ENCODE assay signal across 14 cellular contexts in genomic region chr2:191664823-191665222, GRCh38.
"Had no signal": no experiment of that assay in that cellular context is flagged by ENCODE, and none has a peak within 500 bp of the region (broad histone marks: within the 10 kb centered on the region; RNA-seq: fewer than 3 reads in every experiment).

No MANE protein-coding gene starts in this region.

- H3K36me3 Mint-ChIP-seq: neural progenitor cell had no signal

- H3K4me1 ChIP-seq: body of pancreas, colonic mucosa, neural progenitor cell had no signal

- H3K4me1 Mint-ChIP-seq: neural progenitor cell had no signal

- H3K9me3 Mint-ChIP-seq: neural progenitor cell had no signal

- H3K9me3 ChIP-seq: body of pancreas, colonic mucosa, ovary, spleen had no signal

- H3K27me3 ChIP-seq: body of pancreas, colonic mucosa, foreskin keratinocyte, neural progenitor cell, ovary, spleen had no signal

- H3K4me2 ChIP-seq: neural progenitor cell had no signal

- H3K27ac ChIP-seq: body of pancreas, colonic mucosa, foreskin keratinocyte, neural progenitor cell, ovary, spleen had no signal

- H3K9ac ChIP-seq: neural progenitor cell had no signal

- H3K27me3 Mint-ChIP-seq: activated CD4-positive, alpha-beta T cell treated with anti-CD3 and anti-CD28 coated beads, Interleukin-2, amount 10 ng/mL, durations not matched to agents 7 days and 5 days had no signal

- H3K36me3 ChIP-seq: colonic mucosa, neural progenitor cell, ovary, spleen had no signal

- DNase-seq: activated CD4-positive, alpha-beta T cell treated with anti-CD3 and anti-CD28 coated beads, Interleukin-2, amount 10 ng/mL, durations not matched to agents 7 days and 5 days; activated CD8-positive, alpha-beta memory T cell treated with anti-CD3 and anti-CD28 coated beads, Interleukin-2, amount 50 U/mL, for 48 hours; activated naive CD4-positive, alpha-beta T cell treated with anti-CD3 and anti-CD28 coated beads, Interleukin-2, amount 50 U/mL, for 16 hours; amniotic stem cell; body of pancreas; central memory CD4-positive, alpha-beta T cell; colonic mucosa; midbrain; ovary; spleen; T-helper 9 cell had no signal

- H3K4me3 ChIP-seq: body of pancreas, colonic mucosa, neural progenitor cell, ovary, spleen had no signal

- H3K4me3 Mint-ChIP-seq: activated CD4-positive, alpha-beta T cell treated with anti-CD3 and anti-CD28 coated beads, Interleukin-2, amount 10 ng/mL, durations not matched to agents 7 days and 5 days; neural progenitor cell had no signal

- ATAC-seq: body of pancreas, sciatic nerve had no signal

- H3K27ac Mint-ChIP-seq: activated CD4-positive, alpha-beta T cell treated with anti-CD3 and anti-CD28 coated beads, Interleukin-2, amount 10 ng/mL, durations not matched to agents 7 days and 5 days; neural progenitor cell had no signal

- H2AFZ ChIP-seq: neural progenitor cell had no signal
